Comparison of ENCODE assay signal across 14 cellular contexts in genomic region chr11:77299528-77299993, GRCh38. TPM values are rescaled to one million over a fixed set of nuclear protein-coding genes. Genes with fewer than 3 reads are reported as not detected.
DNase-seq lines count a peak whose midpoint lies in the region; ATAC-seq and TF ChIP-seq lines count a peak whose summit lies in the region.
"Had no signal": no experiment of that assay in that cellular context is flagged by ENCODE, and none has a peak within 500 bp of the region (broad histone marks: within the 10 kb centered on the region; RNA-seq: fewer than 3 reads in every experiment).

No MANE protein-coding gene starts in this region.

- H3K27ac ChIP-seq in HEK293 (ENCODE audit: extremely low read depth, low read depth, low read length) = no peak overlapping the region
- peak overlapping the region; percentile 93 for H3K27ac ChIP-seq in PC-3 (ENCODE audit: low read length)
- H3K27ac ChIP-seq: gastroesophageal sphincter, SJCRH30, VCaP had no signal

- H2AFZ ChIP-seq in PC-3 (ENCODE audit: low read length) = no peak overlapping the region

- CTCF ChIA-PET in HEK293 (lab: Yijun Ruan, JAX) (no interaction called here), PC-3 (lab: Charles Lee) (no interaction called here)

- DNase-seq in BE2C = peak; percentile 31
- peak; percentile 99 for DNase-seq in PC-3
- no peak for DNase-seq in 8988T
- DNase-seq in activated effector memory CD4-positive, alpha-beta T cell treated with anti-CD3 and anti-CD28 coated beads, Interleukin-2, amount 50 U/mL, for 16 hours = no peak
- DNase-seq in C1 segment of cervical spinal cord (lab: John Stamatoyannopoulos, UW) = no peak
- DNase-seq in NCI-H1417 treated with DMSO at 0.1 percent for 48 hours (lab: John Stamatoyannopoulos, UW) = no peak
- DNase-seq: activated CD8-positive, alpha-beta memory T cell treated with anti-CD3 and anti-CD28 coated beads, Interleukin-2, amount 50 U/mL, for 48 hours; AML-193; naive thymus-derived CD4-positive, alpha-beta T cell had no signal

- H3K27me3 ChIP-seq in BE2C = no peaks in the 10 kb centered on the region
- no peaks in the 10 kb centered on the region for H3K27me3 ChIP-seq in PC-3 (ENCODE audit: low read length)
- H3K27me3 ChIP-seq: gastroesophageal sphincter, SJCRH30 had no signal

- H3F3A ChIP-seq in PC-3 (ENCODE audit: low read length, unreplicated experiment) = peaks cover 5% of the 10 kb centered on the region

- no peaks in the 10 kb centered on the region for H3K36me3 ChIP-seq in BE2C
- no peaks in the 10 kb centered on the region for H3K36me3 ChIP-seq in HEK293 (ENCODE audit: control insufficient read depth in 2 of 2, insufficient read depth in 1 of 2, low read length in 2 of 2)
- H3K36me3 ChIP-seq in PC-3 (ENCODE audit: low read depth, low read length) = peaks cover 5% of the 10 kb centered on the region; the same call in 1 of the 2 replicates
- H3K36me3 ChIP-seq: gastroesophageal sphincter, SJCRH30 had no signal

- H3K9me2 ChIP-seq in PC-3 (replicated peaks; ENCODE audit: low read length) = no peaks in the 10 kb centered on the region

- H3K4me1 ChIP-seq in BE2C = peaks cover 9% of the 10 kb centered on the region
- H3K4me1 ChIP-seq in HEK293 (ENCODE audit: control insufficient read depth, insufficient read depth, low read length) = no peaks in the 10 kb centered on the region
- H3K4me1 ChIP-seq in PC-3 (ENCODE audit: insufficient read depth, low read length) = peaks cover 21% of the 10 kb centered on the region
- H3K4me1 ChIP-seq: gastroesophageal sphincter, SJCRH30 had no signal

- H3K4me2 ChIP-seq in PC-3 (ENCODE audit: low read length) = peak overlapping the region; percentile 37

- TF ChIP-seq CTCF in BE2C (IDR thresholded peaks at IDR 0.05; ENCODE audit: low read depth, low read length) (no peak), HEK293 (tag by site-specific recombination; IDR thresholded peaks at IDR 0.05) (no peak), PC-3 (conservative IDR thresholded peaks at IDR 0.05; ENCODE audit: low read depth, low read length) (no peak)

- H4K20me1 ChIP-seq in PC-3 (ENCODE audit: low read length) = no peaks in the 10 kb centered on the region

- no peaks in the 10 kb centered on the region for H3K79me2 ChIP-seq in PC-3 (ENCODE audit: low read length)

- H3K9me3 ChIP-seq in BE2C (no peaks in the 10 kb centered on the region), HEK293 (ENCODE audit: control insufficient read depth, insufficient read depth, low read depth, low read length) (no peaks in the 10 kb centered on the region), PC-3 (ENCODE audit: low read length) (peaks cover 14% of the 10 kb centered on the region)
- H3K9me3 ChIP-seq: gastroesophageal sphincter, SJCRH30 had no signal

- intact Hi-C loops in PC-3 (cut with micrococcal nuclease) = loop anchor here (10.0 kb wide), 1 partner anchor 215 kb away; no protein-coding TSS in a partner anchor

- BruUV-seq in PC-3 (replicated peaks; lab: Mats Ljungman, UMichigan) = no TSS peak

- peak overlapping the region; percentile 59 for H3K9ac ChIP-seq in PC-3 (ENCODE audit: low read length)

- ATAC-seq in PC-3 (peak; percentile 87), esophagus mucosa (peak; percentile 98)
- ATAC-seq: gastroesophageal sphincter; naive thymus-derived CD4-positive, alpha-beta T cell had no signal

- POLR2A ChIA-PET in HEK293 (lab: Yijun Ruan, JAX) = no interaction called here
- POLR2A ChIA-PET in PC-3 (lab: Charles Lee; ENCODE audit: unreplicated experiment) = no interaction called here

- H3K4me3 ChIP-seq in BE2C (ENCODE audit: low read depth, low read length) (no peak overlapping the region), HEK293 (ENCODE audit: low read depth, low read length) (no peak overlapping the region), PC-3 (ENCODE audit: low read length) (no peak overlapping the region)
- H3K4me3 ChIP-seq: gastroesophageal sphincter, SJCRH30 had no signal

TF ChIP-seq in HEK293, 187 proteins besides CTCF, POLR2A, EP300 and RAD21:
- TF ChIP-seq ZNF350 (tag by site-specific recombination; IDR thresholded peaks at IDR 0.05) (no peak), ZNF624 (tag by site-specific recombination; IDR thresholded peaks at IDR 0.05) (no peak), ZNF366 (tag by site-specific recombination; conservative IDR thresholded peaks at IDR 0.05) (no peak), ZNF600 (tag by site-specific recombination; IDR thresholded peaks at IDR 0.05) (peak; percentile 59), PRDM10 (tag by site-specific recombination; IDR thresholded peaks at IDR 0.05) (peak; percentile 87), ZNF830 (tag by site-specific recombination; IDR thresholded peaks at IDR 0.05; ENCODE audit: low read depth) (no peak), ZNF449 (tag by site-specific recombination; IDR thresholded peaks at IDR 0.05) (peak; percentile 59; the same call in 1 of the 2 replicates)

RNA-seq across cellular contexts. Expression of gene GDPD4, which starts 1.9 kb away (rescaled TPM):
- polyA plus RNA-seq in BE2C (2012; ENCODE audit: insufficient read depth, insufficient read length, low read depth) = not detected
- total RNA-seq in PC-3 (2014; rRNA removed) = not detected in 2 replicates
- not detected for total RNA-seq in esophagus mucosa
- total RNA-seq: gastroesophageal sphincter; naive thymus-derived CD4-positive, alpha-beta T cell; SJCRH30 had no signal
- polyA plus RNA-seq: naive thymus-derived CD4-positive, alpha-beta T cell had no signal

Comparison
In these comparisons a context has a peak if more than half of its experiments do, and no peak if none do; other contexts are left out.
1. DNase-seq: peak in BE2C (single experiment) and PC-3 (single experiment); none in 8988T (single experiment), activated effector memory CD4-positive, alpha-beta T cell treated with anti-CD3 and anti-CD28 coated beads, Interleukin-2, amount 50 U/mL, for 16 hours (single experiment), C1 segment of cervical spinal cord (0 of 14) and NCI-H1417 treated with DMSO at 0.1 percent for 48 hours (single experiment).